ENCODE assay signal across 8 cellular contexts in the genomic region with DNA sequence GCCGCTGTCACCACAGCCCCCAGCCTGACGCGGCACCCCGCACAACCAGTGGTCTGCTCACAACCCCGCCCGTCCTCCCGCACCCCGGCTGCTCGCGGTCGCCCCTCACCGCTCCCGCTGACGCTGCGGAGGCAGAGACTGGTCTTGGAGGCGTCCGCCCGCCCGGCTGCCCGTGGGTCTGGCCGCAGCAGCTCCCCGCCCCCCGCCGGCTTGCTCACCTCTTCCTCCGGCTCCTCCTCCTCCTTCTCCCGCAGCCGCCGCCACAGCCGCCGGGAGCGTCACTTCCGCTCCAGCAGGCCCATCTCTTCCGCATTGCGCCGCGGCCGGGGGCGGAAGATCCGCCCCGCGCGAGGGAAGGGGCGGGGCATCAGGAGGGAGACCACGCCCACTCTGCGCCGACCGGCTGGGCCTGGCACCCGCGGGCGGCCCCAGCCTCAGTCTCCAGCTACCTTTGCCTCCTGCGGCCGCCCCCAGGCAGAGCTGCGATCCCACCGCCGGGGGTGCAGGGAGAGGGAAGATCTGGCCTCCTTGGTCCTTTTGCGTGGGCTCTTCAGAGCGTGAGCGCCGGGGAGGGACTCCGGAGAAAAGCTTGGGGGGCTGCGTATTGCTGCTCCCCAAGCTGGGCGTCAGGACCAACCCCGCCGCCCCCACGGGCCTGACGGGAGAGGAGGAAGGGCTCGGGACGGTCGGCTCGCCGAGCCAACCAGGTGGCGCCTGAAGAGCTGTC. TPM values are rescaled to one million over a fixed set of nuclear protein-coding genes. Genes with fewer than 3 reads are reported as not detected.
DNase-seq lines count a peak whose midpoint lies in the region; ATAC-seq and TF ChIP-seq lines count a peak whose summit lies in the region.

A gene with protein sequence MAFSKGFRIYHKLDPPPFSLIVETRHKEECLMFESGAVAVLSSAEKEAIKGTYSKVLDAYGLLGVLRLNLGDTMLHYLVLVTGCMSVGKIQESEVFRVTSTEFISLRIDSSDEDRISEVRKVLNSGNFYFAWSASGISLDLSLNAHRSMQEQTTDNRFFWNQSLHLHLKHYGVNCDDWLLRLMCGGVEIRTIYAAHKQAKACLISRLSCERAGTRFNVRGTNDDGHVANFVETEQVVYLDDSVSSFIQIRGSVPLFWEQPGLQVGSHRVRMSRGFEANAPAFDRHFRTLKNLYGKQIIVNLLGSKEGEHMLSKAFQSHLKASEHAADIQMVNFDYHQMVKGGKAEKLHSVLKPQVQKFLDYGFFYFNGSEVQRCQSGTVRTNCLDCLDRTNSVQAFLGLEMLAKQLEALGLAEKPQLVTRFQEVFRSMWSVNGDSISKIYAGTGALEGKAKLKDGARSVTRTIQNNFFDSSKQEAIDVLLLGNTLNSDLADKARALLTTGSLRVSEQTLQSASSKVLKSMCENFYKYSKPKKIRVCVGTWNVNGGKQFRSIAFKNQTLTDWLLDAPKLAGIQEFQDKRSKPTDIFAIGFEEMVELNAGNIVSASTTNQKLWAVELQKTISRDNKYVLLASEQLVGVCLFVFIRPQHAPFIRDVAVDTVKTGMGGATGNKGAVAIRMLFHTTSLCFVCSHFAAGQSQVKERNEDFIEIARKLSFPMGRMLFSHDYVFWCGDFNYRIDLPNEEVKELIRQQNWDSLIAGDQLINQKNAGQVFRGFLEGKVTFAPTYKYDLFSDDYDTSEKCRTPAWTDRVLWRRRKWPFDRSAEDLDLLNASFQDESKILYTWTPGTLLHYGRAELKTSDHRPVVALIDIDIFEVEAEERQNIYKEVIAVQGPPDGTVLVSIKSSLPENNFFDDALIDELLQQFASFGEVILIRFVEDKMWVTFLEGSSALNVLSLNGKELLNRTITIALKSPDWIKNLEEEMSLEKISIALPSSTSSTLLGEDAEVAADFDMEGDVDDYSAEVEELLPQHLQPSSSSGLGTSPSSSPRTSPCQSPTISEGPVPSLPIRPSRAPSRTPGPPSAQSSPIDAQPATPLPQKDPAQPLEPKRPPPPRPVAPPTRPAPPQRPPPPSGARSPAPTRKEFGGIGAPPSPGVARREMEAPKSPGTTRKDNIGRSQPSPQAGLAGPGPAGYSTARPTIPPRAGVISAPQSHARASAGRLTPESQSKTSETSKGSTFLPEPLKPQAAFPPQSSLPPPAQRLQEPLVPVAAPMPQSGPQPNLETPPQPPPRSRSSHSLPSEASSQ (N-terminal part only) (minus strand): TSS at position 286 of the 727 bp plus-strand sequence. CDS start 1,118 bp downstream, outside the sequence.

- H3K9ac ChIP-seq in OCI-LY3 (ENCODE audit: low read length) = peak within 1 kb of the TSS; percentile 70

- H2AFZ ChIP-seq in OCI-LY3 (ENCODE audit: low read depth, low read length) = peak within 1 kb of the TSS; percentile 89

- H3K27ac Mint-ChIP-seq in endothelial cell (ENCODE audit: unreplicated experiment) = peak within 1 kb of the TSS; percentile 91

- H3K4me3 Mint-ChIP-seq in endothelial cell (ENCODE audit: unreplicated experiment) = peak within 1 kb of the TSS; percentile 99

- H3K36me3 Mint-ChIP-seq in endothelial cell (ENCODE audit: low read depth, unreplicated experiment) = peaks cover 8% of the 10 kb centered on the region

- H3K27me3 Mint-ChIP-seq in endothelial cell (ENCODE audit: unreplicated experiment) = peaks cover 8% of the 10 kb centered on the region

- TF ChIP-seq CTCF in OCI-LY3 (IDR thresholded peaks at IDR 0.05; ENCODE audit: low read depth, low read length) (no peak), endothelial cell (IDR thresholded peaks at IDR 0.05; ENCODE audit: unreplicated experiment) (no peak)

- no peaks in the 10 kb centered on the region; the same call in 1 of the 2 replicates for H3K79me2 ChIP-seq in OCI-LY3 (ENCODE audit: low read length)

- peaks cover 10% of the 10 kb centered on the region for H3K4me1 ChIP-seq in OCI-LY3 (ENCODE audit: low read length)

- no peaks in the 10 kb centered on the region for H3K27me3 ChIP-seq in OCI-LY3 (ENCODE audit: low read depth, low read length)

- no peaks in the 10 kb centered on the region for H3K9me3 ChIP-seq in OCI-LY3 (ENCODE audit: insufficient read depth, low read length)

- peak within 1 kb of the TSS; percentile 83 for H3K4me3 ChIP-seq in OCI-LY3 (ENCODE audit: low read length)

- H4K20me1 ChIP-seq in OCI-LY3 (ENCODE audit: insufficient read depth, low read length) = no peaks in the 10 kb centered on the region

- peak within 1 kb of the TSS; percentile 27 for H3K27ac ChIP-seq in OCI-LY3 (ENCODE audit: low read length)

- H3K9me3 Mint-ChIP-seq in endothelial cell (ENCODE audit: unreplicated experiment) = no peaks in the 10 kb centered on the region

- DNase-seq in DMS 273 treated with DMSO at 0.1 percent for 48 hours (lab: John Stamatoyannopoulos, UW) = peak; percentile 78
- peak; percentile 71 for DNase-seq in HuH-7.5 (ENCODE audit: low spot score)
- DNase-seq in activated CD8-positive, alpha-beta memory T cell treated with anti-CD3 and anti-CD28 coated beads, Interleukin-2, amount 50 U/mL, for 48 hours = peak; percentile 98
- peak; percentile 97 for DNase-seq in endothelial cell (ENCODE audit: low spot score)
- DNase-seq in middle frontal gyrus (ENCODE audit: extremely low spot score, low spot score) = peak; percentile 94
- DNase-seq in stimulated activated CD8-positive, alpha-beta memory T cell treated with anti-CD3 and anti-CD28 coated beads, Interleukin-2, amount 100 ng/mL, for 1 hour (ENCODE audit: low read depth in 2 of 2) = peak; percentile 87 to 89

- peak within 1 kb of the TSS; percentile 87 for H3K4me2 ChIP-seq in OCI-LY3 (ENCODE audit: low read length)

- peak; percentile 93 for ATAC-seq in GM21528 (IDR thresholded peaks at IDR 0.05; ENCODE audit: low FRiP score, unreplicated experiment)

- peaks cover 25% of the 10 kb centered on the region for H3K4me1 Mint-ChIP-seq in endothelial cell (ENCODE audit: unreplicated experiment)

- H3K36me3 ChIP-seq in OCI-LY3 (replicated peaks; ENCODE audit: low read depth, low read length) = no peaks in the 10 kb centered on the region

RNA-seq across cellular contexts. Expression of the gene that starts here (rescaled TPM):
- 23.0 TPM for total RNA-seq in endothelial cell (ENCODE audit: unreplicated experiment)

Comparison
In these comparisons a context has a peak if more than half of its experiments do, and no peak if none do; other contexts are left out.
1. Peak in every context shown above with its lines: DNase-seq, ATAC-seq, H3K4me3 ChIP-seq and H3K27ac ChIP-seq.